8 cellular contexts compared by ENCODE assay signal in genomic region chr1:42931108-42931539, GRCh38. TPM values are rescaled to one million over a fixed set of nuclear protein-coding genes. Genes with fewer than 3 reads are reported as not detected.
DNase-seq lines count a peak whose midpoint lies in the region; ATAC-seq and TF ChIP-seq lines count a peak whose summit lies in the region.

No MANE protein-coding gene starts in this region.

- no peak for TF ChIP-seq POLR2A in vagina (IDR thresholded peaks at IDR 0.05)

- H3K36me3 ChIP-seq in WERI-Rb-1 (peaks cover 87% of the 10 kb centered on the region), vagina (peaks cover 3 to 34% of the 10 kb centered on the region in 2 donors)

- no peak overlapping the region for H3K4me3 ChIP-seq in LNCaP clone FGC (ENCODE audit: low read depth, low read length)
- no peak overlapping the region for H3K4me3 ChIP-seq in WERI-Rb-1 (ENCODE audit: low read depth, low read length)
- no peak overlapping the region for H3K4me3 ChIP-seq in coronary artery
- no peak overlapping the region for H3K4me3 ChIP-seq in vagina

- peak; percentile 14 for ATAC-seq in memory B cell (ENCODE audit: low read depth)
- ATAC-seq in HG03039 (IDR thresholded peaks at IDR 0.05; ENCODE audit: unreplicated experiment), result no peak

- no peaks in the 10 kb centered on the region for H3K27me3 ChIP-seq in WERI-Rb-1 (ENCODE audit: insufficient read depth, low read depth, severe bottlenecking)
- H3K27me3 ChIP-seq in vagina, result no peaks in the 10 kb centered on the region

- intact Hi-C loops in vagina (cut with DNase I), result no loop called here

- peaks cover 63% of the 10 kb centered on the region for H3K4me1 Mint-ChIP-seq in memory B cell

- H3K27ac ChIP-seq in WERI-Rb-1, result peak overlapping the region; percentile 53
- peak overlapping the region in 1 of 2 donors; percentile 4 for H3K27ac ChIP-seq in coronary artery
- peak overlapping the region; percentile 63 for H3K27ac ChIP-seq in vagina

- H3K27me3 Mint-ChIP-seq in memory B cell, result no peaks in the 10 kb centered on the region

- DNase-seq in NCI-H2227 (lab: John Stamatoyannopoulos, UW; ENCODE audit: unreplicated experiment) (peak; percentile 43), NCI-H2227 treated with DMSO at 0.1 percent for 48 hours (lab: John Stamatoyannopoulos, UW) (no peak), LNCaP clone FGC (ENCODE audit: low read depth) (no peak), WERI-Rb-1 (peak; percentile 64), coronary artery (ENCODE audit: low spot score) (no peak), memory B cell (ENCODE audit: low spot score in 2 of 2) (no peak), vagina (ENCODE audit: extremely low spot score in 2 of 2) (no peak)

- peak overlapping the region; percentile 96 for H3K27ac Mint-ChIP-seq in memory B cell

- H3K4me3 Mint-ChIP-seq in memory B cell, result peak overlapping the region; percentile 83

- H3K36me3 Mint-ChIP-seq in memory B cell, result peaks cover 35% of the 10 kb centered on the region

- TF ChIP-seq CTCF in LNCaP clone FGC (IDR thresholded peaks at IDR 0.05; ENCODE audit: control insufficient read depth, extremely low read depth, insufficient read depth), result peak; percentile 44
- peak; percentile 84 for TF ChIP-seq CTCF in WERI-Rb-1 (IDR thresholded peaks at IDR 0.05; ENCODE audit: low read depth, low read length)
- peak; percentile 32 for TF ChIP-seq CTCF in coronary artery (IDR thresholded peaks at IDR 0.05)
- peak in 1 of 3 experiments; percentile 30 for TF ChIP-seq CTCF in vagina (IDR thresholded peaks at IDR 0.05)

- peaks cover 53% of the 10 kb centered on the region for H3K4me1 ChIP-seq in vagina

- no peaks in the 10 kb centered on the region for H3K9me3 ChIP-seq in WERI-Rb-1 (ENCODE audit: severe bottlenecking)
- no peaks in the 10 kb centered on the region for H3K9me3 ChIP-seq in vagina

- H3K9me3 Mint-ChIP-seq in memory B cell, result no peaks in the 10 kb centered on the region

RNA-seq across cellular contexts. Expression of gene SLC2A1, which starts 27.5 kb away (rescaled TPM):
- total RNA-seq in vagina, result 286 TPM

Comparison
In these comparisons a context has a peak if more than half of its experiments do, and no peak if none do; other contexts are left out.
1. DNase-seq: peak in NCI-H2227 (single experiment) and WERI-Rb-1 (single experiment); none in NCI-H2227 treated with DMSO at 0.1 percent for 48 hours (single experiment), LNCaP clone FGC (single experiment), coronary artery (single experiment), memory B cell (0 of 2) and vagina (0 of 2).